ENCODE assay signal across 17 cellular contexts in the genomic region with DNA sequence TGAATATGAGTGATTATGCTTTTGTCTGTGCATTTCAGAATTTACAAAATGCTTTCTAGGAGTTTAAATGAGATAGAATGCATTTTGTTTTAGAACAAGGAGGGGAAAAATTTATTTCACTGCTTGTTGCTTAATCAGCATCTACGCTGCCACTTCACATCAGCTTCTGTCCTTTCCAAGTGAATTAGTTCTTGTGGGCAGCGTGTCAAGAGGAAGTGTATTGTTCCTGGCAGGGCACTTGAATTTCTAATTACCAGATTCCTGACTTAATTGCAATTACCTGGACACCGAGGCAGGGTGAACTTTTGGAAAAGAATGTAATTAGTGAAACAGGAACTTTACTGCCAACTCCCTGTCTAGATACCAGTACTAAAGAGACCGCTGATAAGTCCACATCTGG.
DNase-seq lines count a peak whose midpoint lies in the region; ATAC-seq, FAIRE-seq and TF ChIP-seq lines count a peak whose summit lies in the region.
"Had no signal": no experiment of that assay in that cellular context is flagged by ENCODE, and none has a peak within 500 bp of the region (broad histone marks: within the 10 kb centered on the region; RNA-seq: fewer than 3 reads in every experiment).

No MANE protein-coding gene starts in this region.

- peaks cover 11% of the 10 kb centered on the region; the same call in 1 of the 2 replicates for H3K4me1 ChIP-seq in Panc1 (ENCODE audit: control insufficient read depth, insufficient read depth, low read length)

- H3K27me3 Mint-ChIP-seq in activated T-cell treated with anti-CD3 and anti-CD28 coated beads, Interleukin-2, amount 50 U/mL, for 24 hours = no peaks in the 10 kb centered on the region
- no peaks in the 10 kb centered on the region for H3K27me3 Mint-ChIP-seq in activated T-cell treated with anti-CD3 and anti-CD28 coated beads, Interleukin-2, amount 50 U/mL, for 4 hours (ENCODE audit: low read depth)
- H3K27me3 Mint-ChIP-seq: dendritic cell treated with granulocyte-macrophage colony-stimulating factor and Interleukin-4, amounts not matched to agents 40 ng/mL and 50 ng/mL, for 4 days had no signal

- POLR2A ChIA-PET in Panc1 (lab: Charles Lee) = no interaction called here

- H3K4me1 Mint-ChIP-seq in activated T-cell treated with anti-CD3 and anti-CD28 coated beads, Interleukin-2, amount 50 U/mL, for 24 hours (ENCODE audit: low read depth) = peaks cover 72% of the 10 kb centered on the region
- H3K4me1 Mint-ChIP-seq in activated T-cell treated with anti-CD3 and anti-CD28 coated beads, Interleukin-2, amount 50 U/mL, for 4 hours (ENCODE audit: low read depth) = peaks cover 50% of the 10 kb centered on the region

- no peaks in the 10 kb centered on the region for H3K36me3 ChIP-seq in Panc1 (ENCODE audit: control insufficient read depth, insufficient read depth, low read length)

- peak overlapping the region; percentile 33 for H3K27ac Mint-ChIP-seq in activated T-cell treated with anti-CD3 and anti-CD28 coated beads, Interleukin-2, amount 50 U/mL, for 24 hours
- H3K27ac Mint-ChIP-seq: dendritic cell treated with granulocyte-macrophage colony-stimulating factor and Interleukin-4, amounts not matched to agents 40 ng/mL and 50 ng/mL, for 4 days had no signal

- BruUV-seq in Panc1 (replicated peaks; lab: Mats Ljungman, UMichigan) = no TSS peak

- no peak overlapping the region for H3K4me3 Mint-ChIP-seq in activated T-cell treated with anti-CD3 and anti-CD28 coated beads, Interleukin-2, amount 50 U/mL, for 24 hours
- H3K4me3 Mint-ChIP-seq in activated T-cell treated with anti-CD3 and anti-CD28 coated beads, Interleukin-2, amount 50 U/mL, for 4 hours = no peak overlapping the region
- H3K4me3 Mint-ChIP-seq: dendritic cell treated with granulocyte-macrophage colony-stimulating factor and Interleukin-4, amounts not matched to agents 40 ng/mL and 50 ng/mL, for 4 days had no signal

- H3K27me3 ChIP-seq in Panc1 (ENCODE audit: control insufficient read depth, insufficient read depth, low read length) = no peaks in the 10 kb centered on the region

- H3K9me3 Mint-ChIP-seq in activated T-cell treated with anti-CD3 and anti-CD28 coated beads, Interleukin-2, amount 50 U/mL, for 24 hours = no peaks in the 10 kb centered on the region
- H3K9me3 Mint-ChIP-seq in activated T-cell treated with anti-CD3 and anti-CD28 coated beads, Interleukin-2, amount 50 U/mL, for 4 hours = peaks cover 2% of the 10 kb centered on the region

- DNase-seq in activated T-cell treated with anti-CD3 and anti-CD28 coated beads, Interleukin-2, amount 50 U/mL, for 24 hours = no peak
- no peak for DNase-seq in activated T-cell treated with anti-CD3 and anti-CD28 coated beads, Interleukin-2, amount 50 U/mL, for 4 hours
- DNase-seq in Panc1 (ENCODE audit: low read depth, low spot score) = no peak
- DNase-seq in epithelial cell of esophagus (ENCODE audit: low read depth) = peak; percentile 4
- peak; percentile 63 for DNase-seq in retinal pigment epithelial cell (ENCODE audit: low read depth)
- no peak for DNase-seq in germinal center (ENCODE audit: low spot score)
- DNase-seq in urothelium cell line (ENCODE audit: low spot score) = no peak
- DNase-seq in NCI-H345 treated with DMSO at 0.1 percent for 48 hours (lab: John Stamatoyannopoulos, UW; ENCODE audit: unreplicated experiment) = no peak
- DNase-seq: activated CD4-positive, alpha-beta T cell treated with anti-CD3 and anti-CD28 coated beads for 1 hour; activated T-cell treated with anti-CD3 and anti-CD28 coated beads, Interleukin-2, amount 50 U/mL, for 48 hours; Calu3; H7; KBM-7; NCI-H2107; PC-9; posterior cingulate gyrus had no signal

- no peaks in the 10 kb centered on the region for H3K9me3 ChIP-seq in Panc1 (ENCODE audit: control insufficient read depth, insufficient read depth, low read depth, low read length)

- no peak for FAIRE-seq in urothelium cell line (lab: Jason Lieb, UNC)

- CTCF ChIA-PET in Panc1 (lab: Charles Lee) = no interaction called here

- H3K27ac ChIP-seq in Panc1 (ENCODE audit: low read length) = peak overlapping the region; percentile 35; the same call in 1 of the 2 replicates
- H3K27ac ChIP-seq: PC-9 had no signal

- no peak for ATAC-seq in activated T-cell treated with anti-CD3 and anti-CD28 coated beads, Interleukin-2, amount 50 U/mL, for 4 hours
- no peak for ATAC-seq in Panc1

- intact Hi-C loops in Panc1 (cut with micrococcal nuclease; ENCODE audit: unreplicated experiment) = no loop called here

- in situ Hi-C loops in Panc1 (cut with HindIII; ENCODE audit: low pct_unique_long_range_greater_than_20kb, low sequenced_read_pairs) = no loop called here

- H3K36me3 Mint-ChIP-seq in activated T-cell treated with anti-CD3 and anti-CD28 coated beads, Interleukin-2, amount 50 U/mL, for 24 hours (ENCODE audit: low read depth) = peaks cover 21% of the 10 kb centered on the region
- peaks cover 10% of the 10 kb centered on the region for H3K36me3 Mint-ChIP-seq in activated T-cell treated with anti-CD3 and anti-CD28 coated beads, Interleukin-2, amount 50 U/mL, for 4 hours (ENCODE audit: insufficient read depth)

- no peak overlapping the region for H3K4me3 ChIP-seq in Panc1 (ENCODE audit: low read depth in 2 of 2, low read length in 2 of 2)
- H3K4me3 ChIP-seq in epithelial cell of esophagus (ENCODE audit: low read length) = no peak overlapping the region
- H3K4me3 ChIP-seq in retinal pigment epithelial cell (ENCODE audit: low read length) = no peak overlapping the region
- H3K4me3 ChIP-seq: PC-9 had no signal

- TF ChIP-seq CTCF in Panc1 (IDR thresholded peaks at IDR 0.05) (no peak), epithelial cell of esophagus (IDR thresholded peaks at IDR 0.05; ENCODE audit: insufficient read depth, low read depth, low read length, missing control alignments) (no peak), retinal pigment epithelial cell (conservative IDR thresholded peaks at IDR 0.05; ENCODE audit: low read depth, low read length) (no peak)

Comparison
In these comparisons a context has a peak if more than half of its experiments do, and no peak if none do; other contexts are left out.
1. DNase-seq: peak in epithelial cell of esophagus (single experiment) and retinal pigment epithelial cell (single experiment); none in activated T-cell treated with anti-CD3 and anti-CD28 coated beads, Interleukin-2, amount 50 U/mL, for 24 hours (single experiment), activated T-cell treated with anti-CD3 and anti-CD28 coated beads, Interleukin-2, amount 50 U/mL, for 4 hours (single experiment), Panc1 (single experiment), germinal center (single experiment), urothelium cell line (single experiment) and NCI-H345 treated with DMSO at 0.1 percent for 48 hours (single experiment).